6 cellular contexts compared by ENCODE assay signal in genomic region chr7:43281268-43281667, GRCh38.
"Had no signal": no experiment of that assay in that cellular context is flagged by ENCODE, and none has a peak within 500 bp of the region (broad histone marks: within the 10 kb centered on the region; RNA-seq: fewer than 3 reads in every experiment).

No MANE protein-coding gene starts in this region.

- ATAC-seq: HCT116 had no signal

- DNase-seq: GM23248, H7, KG1 had no signal

- H3K36me3 ChIP-seq: HAP-1 had no signal

- H3K9ac ChIP-seq: GM23248 had no signal

- H3K4me1 ChIP-seq: HAP-1 had no signal

- H3K4me3 ChIP-seq: GM23248, HAP-1 had no signal

- H3K9me3 ChIP-seq: HAP-1 had no signal

- FAIRE-seq: HTR-8/SVneo had no signal

- H2AFZ ChIP-seq: GM23248 had no signal

- H3K27ac ChIP-seq: GM23248 had no signal
